ENCODE assay signal across 20 cellular contexts in the genomic region with DNA sequence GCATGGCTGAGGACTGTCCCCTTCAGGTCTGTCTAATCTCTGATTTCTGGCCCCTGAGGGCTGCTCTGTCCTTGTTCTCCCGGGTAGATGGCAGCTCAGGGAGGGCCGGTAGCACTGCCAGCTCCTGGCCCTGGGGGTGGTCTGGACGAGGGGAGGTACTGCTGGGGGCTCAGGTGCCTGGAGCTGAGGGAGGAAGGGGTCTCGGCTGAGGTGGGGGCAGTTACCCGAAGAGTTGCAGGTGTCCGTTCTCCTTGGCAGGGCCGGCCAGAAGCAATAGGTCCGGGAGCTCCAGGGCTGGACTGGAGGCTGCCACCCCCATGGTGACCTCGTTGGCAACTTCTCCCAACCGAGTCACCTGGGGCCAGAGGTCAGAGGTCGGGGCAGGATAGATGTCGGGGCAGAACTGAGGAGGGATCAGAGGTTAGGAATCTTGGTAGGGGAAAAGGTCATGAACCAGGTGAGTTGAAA. TPM values are rescaled to one million over a fixed set of nuclear protein-coding genes. Genes with fewer than 3 reads are reported as not detected.
DNase-seq lines count a peak whose midpoint lies in the region; ATAC-seq and TF ChIP-seq lines count a peak whose summit lies in the region.
"Had no signal": no experiment of that assay in that cellular context is flagged by ENCODE, and none has a peak within 500 bp of the region (broad histone marks: within the 10 kb centered on the region; RNA-seq: fewer than 3 reads in every experiment).

No MANE protein-coding gene starts in this region.

- CTCF ChIA-PET in activated CD4-positive, alpha-beta memory T cell treated with anti-CD3 and anti-CD28 coated beads, Interleukin-2, amount 10 ng/mL, durations not matched to agents 7 days and 5 days (lab: Charles Lee): interaction anchor here (2.1 kb wide), 1 partner anchor 14 kb away, joined by 8 read pairs; no protein-coding TSS in a partner anchor
- CTCF ChIA-PET in OCI-LY7 (lab: Charles Lee; ENCODE audit: unreplicated experiment): no interaction called here

- peaks cover 29% of the 10 kb centered on the region for H3K36me3 ChIP-seq in OCI-LY7 (ENCODE audit: insufficient read depth, low read length)

- peak; percentile 58 for DNase-seq in activated effector memory CD4-positive, alpha-beta T cell treated with anti-CD3 and anti-CD28 coated beads, Interleukin-2, amount 50 U/mL, for 16 hours
- no peak for DNase-seq in activated effector memory CD4-positive, alpha-beta T cell treated with Interleukin-2 at 50 U/mL for 16 hours
- DNase-seq in activated CD4-positive, alpha-beta memory T cell treated with anti-CD3 and anti-CD28 coated beads, Interleukin-2, amount 10 ng/mL, durations not matched to agents 7 days and 5 days: no peak
- no peak for DNase-seq in immature natural killer cell
- DNase-seq in progenitor cell of endocrine pancreas (ENCODE audit: low spot score, unreplicated experiment): no peak
- no peak for DNase-seq in OCI-LY7 (ENCODE audit: low spot score)
- DNase-seq in SW 1271 (lab: John Stamatoyannopoulos, UW): no peak
- DNase-seq: body of pancreas; effector CD8-positive, alpha-beta T cell; left colon; NCI-H2081; NCI-H69; PC-9; stimulated activated CD4-positive, alpha-beta T cell treated with anti-CD3 and anti-CD28 coated beads, Interleukin-2, amount 100 ng/mL, for 24 hours; stimulated activated CD8-positive, alpha-beta memory T cell treated with anti-CD3 and anti-CD28 coated beads, Interleukin-4, amount 100 ng/mL, for 48 hours; trophoblast cell had no signal

- no peaks in the 10 kb centered on the region for H3K27me3 Mint-ChIP-seq in activated CD4-positive, alpha-beta memory T cell treated with anti-CD3 and anti-CD28 coated beads, Interleukin-2, amount 10 ng/mL, durations not matched to agents 7 days and 5 days
- H3K27me3 Mint-ChIP-seq in immature natural killer cell (ENCODE audit: low read depth in 3 of 3) (peaks cover 5 to 13% (median 7%) of the 10 kb centered on the region in 3 donors), progenitor cell of endocrine pancreas (no peaks in the 10 kb centered on the region)

- no peak for ATAC-seq in GM19463 (IDR thresholded peaks at IDR 0.05; ENCODE audit: unreplicated experiment)
- ATAC-seq: left colon had no signal

- H3K36me3 Mint-ChIP-seq in activated CD4-positive, alpha-beta memory T cell treated with anti-CD3 and anti-CD28 coated beads, Interleukin-2, amount 10 ng/mL, durations not matched to agents 7 days and 5 days (ENCODE audit: low read depth): peaks cover 21% of the 10 kb centered on the region
- H3K36me3 Mint-ChIP-seq in immature natural killer cell (peaks cover 0 to 7% (median 0%) of the 10 kb centered on the region in 3 donors), progenitor cell of endocrine pancreas (ENCODE audit: insufficient read depth) (peaks cover 8% of the 10 kb centered on the region)

- H3K4me1 ChIP-seq in OCI-LY7 (ENCODE audit: insufficient read depth, low read length, poor library complexity, severe bottlenecking): peaks cover 10% of the 10 kb centered on the region

- no peak overlapping the region for H3K27ac ChIP-seq in OCI-LY7 (ENCODE audit: low read depth, low read length, poor library complexity, severe bottlenecking)
- H3K27ac ChIP-seq: PC-9 had no signal

- BruUV-seq in OCI-LY7 (replicated peaks; lab: Mats Ljungman, UMichigan): no TSS peak

- H3K9me3 ChIP-seq in OCI-LY7 (ENCODE audit: low read length): peaks cover 12% of the 10 kb centered on the region
- H3K9me3 ChIP-seq: body of pancreas had no signal

- POLR2A ChIA-PET in activated CD4-positive, alpha-beta memory T cell treated with anti-CD3 and anti-CD28 coated beads, Interleukin-2, amount 10 ng/mL, durations not matched to agents 7 days and 5 days (lab: Charles Lee): interaction anchor here (0.6 to 1.1 kb wide), 2 partner anchors 12 to 37 kb away, joined by 3 read pairs; partner anchors contain the start of gene JOSD2
- POLR2A ChIA-PET in OCI-LY7 (lab: Charles Lee): no interaction called here

- H3K27ac Mint-ChIP-seq in activated CD4-positive, alpha-beta memory T cell treated with anti-CD3 and anti-CD28 coated beads, Interleukin-2, amount 10 ng/mL, durations not matched to agents 7 days and 5 days: no peak overlapping the region
- H3K27ac Mint-ChIP-seq in immature natural killer cell (peak overlapping the region; percentile 30 to 94 (median 86)), progenitor cell of endocrine pancreas (peak overlapping the region; percentile 93)

- H3K9me2 ChIP-seq in OCI-LY7 (ENCODE audit: insufficient read depth, low read length): no peaks in the 10 kb centered on the region

- peaks cover 23% of the 10 kb centered on the region for H3K4me1 Mint-ChIP-seq in activated CD4-positive, alpha-beta memory T cell treated with anti-CD3 and anti-CD28 coated beads, Interleukin-2, amount 10 ng/mL, durations not matched to agents 7 days and 5 days
- H3K4me1 Mint-ChIP-seq in immature natural killer cell: peaks cover 21 to 26% of the 10 kb centered on the region in 2 donors
- H3K4me1 Mint-ChIP-seq in progenitor cell of endocrine pancreas (ENCODE audit: low read depth): peaks cover 9% of the 10 kb centered on the region

- no peaks in the 10 kb centered on the region for H4K20me1 ChIP-seq in OCI-LY7 (ENCODE audit: insufficient read depth, low read length)

- no peaks in the 10 kb centered on the region for H3K9me3 Mint-ChIP-seq in activated CD4-positive, alpha-beta memory T cell treated with anti-CD3 and anti-CD28 coated beads, Interleukin-2, amount 10 ng/mL, durations not matched to agents 7 days and 5 days
- H3K9me3 Mint-ChIP-seq in immature natural killer cell (no peaks in the 10 kb centered on the region), progenitor cell of endocrine pancreas (ENCODE audit: low read depth) (no peaks in the 10 kb centered on the region)

- H3K4me2 ChIP-seq in OCI-LY7 (ENCODE audit: low read length): no peak overlapping the region
- H3K4me2 ChIP-seq: PC-9 had no signal

- H3K4me3 ChIP-seq in OCI-LY7 (ENCODE audit: low read depth, low read length, poor library complexity, severe bottlenecking): no peak overlapping the region
- H3K4me3 ChIP-seq: body of pancreas, PC-9 had no signal

- intact Hi-C loops in OCI-LY7 (cut with micrococcal nuclease; ENCODE audit: unreplicated experiment): no loop called here

- no peak overlapping the region for H2AFZ ChIP-seq in OCI-LY7 (ENCODE audit: low read length)
- H2AFZ ChIP-seq: PC-9 had no signal

- TF ChIP-seq CTCF in progenitor cell of endocrine pancreas (IDR thresholded peaks at IDR 0.05; ENCODE audit: unreplicated experiment): no peak
- no peak for TF ChIP-seq CTCF in OCI-LY7 (conservative IDR thresholded peaks at IDR 0.05; ENCODE audit: low read length)

- H3K4me3 Mint-ChIP-seq in activated CD4-positive, alpha-beta memory T cell treated with anti-CD3 and anti-CD28 coated beads, Interleukin-2, amount 10 ng/mL, durations not matched to agents 7 days and 5 days: peak overlapping the region; percentile 63
- H3K4me3 Mint-ChIP-seq in immature natural killer cell (peak overlapping the region; percentile 63 to 79 (median 72)), progenitor cell of endocrine pancreas (ENCODE audit: low read depth) (peak overlapping the region; percentile 47)

- peaks cover 22% of the 10 kb centered on the region for H3K79me2 ChIP-seq in OCI-LY7 (ENCODE audit: insufficient read depth, low read depth, low read length)

RNA-seq across cellular contexts. Expression of gene EMC10, which starts 1.2 kb away (rescaled TPM):
- total RNA-seq in activated CD4-positive, alpha-beta memory T cell treated with anti-CD3 and anti-CD28 coated beads, Interleukin-2, amount 10 ng/mL, durations not matched to agents 7 days and 5 days: 10 to 100 TPM; 56.3 to 57.2 TPM
- polyA plus RNA-seq in immature natural killer cell: 10 to 100 TPM in 1 of 3 donors, 1 to 10 TPM in 2; 6.9 to 13.3 (median 9.5) TPM
- total RNA-seq in progenitor cell of endocrine pancreas (177 and 181 TPM in 2 replicates), OCI-LY7 (2022) (37.5 and 39.1 TPM in 2 replicates)
- total RNA-seq in OCI-LY7 (2014; rRNA removed; shearing (Covaris generic)): 44.4 and 45.2 TPM in 2 replicates

RNA-seq across cellular contexts. Expression of gene GARIN5A, which starts 1.5 kb away (rescaled TPM):
- under 1 TPM in 1 of 2 experiments, not detected in 1; 0.33 TPM for total RNA-seq in activated CD4-positive, alpha-beta memory T cell treated with anti-CD3 and anti-CD28 coated beads, Interleukin-2, amount 10 ng/mL, durations not matched to agents 7 days and 5 days
- 1 to 10 TPM in 1 of 3 donors, under 1 TPM in 2; 0.39 to 1.3 (median 0.68) TPM for polyA plus RNA-seq in immature natural killer cell
- total RNA-seq in progenitor cell of endocrine pancreas (11.6 and 12.0 TPM in 2 replicates), OCI-LY7 (2022) (0.59 and 1.00 TPM in 2 replicates)
- total RNA-seq in OCI-LY7 (2014; rRNA removed; shearing (Covaris generic)): 0.63 and 0.85 TPM in 2 replicates

RNA-seq across cellular contexts. Expression of gene JOSD2, which starts 35.9 kb away (rescaled TPM):
- 10 to 100 TPM; 44.7 to 51.4 TPM for total RNA-seq in activated CD4-positive, alpha-beta memory T cell treated with anti-CD3 and anti-CD28 coated beads, Interleukin-2, amount 10 ng/mL, durations not matched to agents 7 days and 5 days
- polyA plus RNA-seq in immature natural killer cell: 10 to 100 TPM; 21.4 to 28.2 (median 26.1) TPM
- total RNA-seq in progenitor cell of endocrine pancreas: 12.1 and 13.1 TPM in 2 replicates
- 10.6 and 13.0 TPM in 2 replicates for total RNA-seq in OCI-LY7 (2014; rRNA removed; shearing (Covaris generic))
- 15.9 and 17.8 TPM in 2 replicates for total RNA-seq in OCI-LY7 (2022)

RNA-seq across cellular contexts. Expression of gene ASPDH, which starts 38.6 kb away (rescaled TPM):
- not detected for total RNA-seq in activated CD4-positive, alpha-beta memory T cell treated with anti-CD3 and anti-CD28 coated beads, Interleukin-2, amount 10 ng/mL, durations not matched to agents 7 days and 5 days
- not detected for polyA plus RNA-seq in immature natural killer cell
- total RNA-seq in progenitor cell of endocrine pancreas: not detected in 2 replicates
- not detected in 2 replicates for total RNA-seq in OCI-LY7 (2014; rRNA removed; shearing (Covaris generic))
- total RNA-seq in OCI-LY7 (2022): not detected in 2 replicates
- total RNA-seq: body of pancreas, left colon, myocyte, PC-9, right cardiac atrium had no signal
- polyA plus RNA-seq: AG04450, right cardiac atrium had no signal

RNA-seq across cellular contexts. Expression of gene MYBPC2, which starts 42.4 kb away (rescaled TPM):
- total RNA-seq in activated CD4-positive, alpha-beta memory T cell treated with anti-CD3 and anti-CD28 coated beads, Interleukin-2, amount 10 ng/mL, durations not matched to agents 7 days and 5 days: under 1 TPM; 0.28 to 0.33 TPM
- not detected for polyA plus RNA-seq in immature natural killer cell
- total RNA-seq in progenitor cell of endocrine pancreas: 1.6 and 2.1 TPM in 2 replicates
- total RNA-seq in OCI-LY7 (2014; rRNA removed; shearing (Covaris generic)): 10.6 and 15.4 TPM in 2 replicates
- total RNA-seq in OCI-LY7 (2022): 22.2 and 28.2 TPM in 2 replicates
- total RNA-seq: body of pancreas, PC-9, right cardiac atrium had no signal
- polyA plus RNA-seq: AG04450, right cardiac atrium had no signal
